ENCODE assay signal across 23 cellular contexts in the genomic region with DNA sequence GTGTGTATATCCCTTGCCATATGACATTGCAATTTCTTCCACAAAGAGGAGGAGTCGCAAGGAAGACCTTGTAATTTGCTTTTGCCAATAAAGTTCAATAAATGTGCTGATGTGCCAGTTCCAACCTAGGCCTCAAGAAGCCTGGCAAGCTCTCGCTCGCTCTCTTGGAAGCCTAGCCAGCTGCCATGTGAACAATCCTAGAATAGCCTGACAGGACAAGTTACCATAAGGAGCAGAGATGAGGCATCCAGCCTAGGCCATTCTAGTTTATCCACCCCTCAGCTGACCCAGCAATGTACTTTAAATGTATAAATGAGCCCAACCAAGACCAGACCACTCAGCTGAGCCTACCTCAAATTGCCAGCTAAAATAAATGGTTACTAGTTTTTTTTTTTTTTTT.
"Had no signal": no experiment of that assay in that cellular context is flagged by ENCODE, and none has a peak within 500 bp of the region (broad histone marks: within the 10 kb centered on the region; RNA-seq: fewer than 3 reads in every experiment).

No MANE protein-coding gene starts in this region.

- H3K27ac ChIP-seq: colonic mucosa, coronary artery, dorsolateral prefrontal cortex, epithelial cell of prostate, esophagus muscularis mucosa, esophagus squamous epithelium, foreskin keratinocyte, gastrocnemius medialis, gastroesophageal sphincter, heart right ventricle had no signal

- H3K4me1 ChIP-seq: colonic mucosa, esophagus muscularis mucosa, esophagus squamous epithelium, foreskin keratinocyte, gastrocnemius medialis, gastroesophageal sphincter, heart right ventricle had no signal

- H3K27me3 ChIP-seq: colonic mucosa, esophagus squamous epithelium, foreskin keratinocyte, gastrocnemius medialis, heart right ventricle had no signal

- H3K9me3 ChIP-seq: colonic mucosa, esophagus muscularis mucosa, esophagus squamous epithelium, gastrocnemius medialis, gastroesophageal sphincter had no signal

- ATAC-seq: effector memory CD8-positive, alpha-beta T cell; esophagus mucosa; foreskin keratinocyte; gastrocnemius medialis; gastroesophageal sphincter had no signal

- DNase-seq: colonic mucosa; cortex of kidney; dermis blood vessel endothelial cell; dorsolateral prefrontal cortex; effector CD4-positive, alpha-beta T cell; effector CD8-positive, alpha-beta T cell; effector memory CD4-positive, alpha-beta T cell; effector memory CD8-positive, alpha-beta T cell; endodermal cell; erythroblast; esophagus squamous epithelium; foreskin fibroblast; foreskin keratinocyte; foreskin melanocyte; gastrocnemius medialis; glutamatergic neuron; head of caudate nucleus; heart right ventricle had no signal

- H3K36me3 ChIP-seq: colonic mucosa, esophagus muscularis mucosa, esophagus squamous epithelium, gastrocnemius medialis, gastroesophageal sphincter, heart right ventricle had no signal

- H3K4me3 ChIP-seq: colonic mucosa, coronary artery, dorsolateral prefrontal cortex, esophagus muscularis mucosa, esophagus squamous epithelium, gastrocnemius medialis, gastroesophageal sphincter, heart right ventricle had no signal
